8 cellular contexts compared by ENCODE assay signal in the genomic region with DNA sequence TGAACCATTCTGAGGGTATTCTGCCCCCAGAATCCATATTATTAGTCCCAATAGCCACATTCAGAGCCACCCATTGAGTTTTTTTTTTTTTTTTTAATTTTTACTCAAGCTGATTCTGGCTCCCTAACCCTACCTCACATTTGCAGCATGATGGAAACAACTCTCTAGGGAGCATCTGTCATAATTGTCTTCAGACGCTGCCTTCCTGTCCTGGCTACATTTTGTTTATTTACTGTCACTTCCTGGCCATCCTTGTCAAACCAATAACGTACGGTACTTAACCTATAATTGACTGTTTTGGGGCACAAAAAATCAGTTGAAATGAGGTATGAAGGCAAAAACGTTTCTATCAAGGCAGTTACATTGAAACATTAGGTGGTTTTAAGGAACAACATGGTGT. TPM values are rescaled to one million over a fixed set of nuclear protein-coding genes. Genes with fewer than 3 reads are reported as not detected.
DNase-seq lines count a peak whose midpoint lies in the region; ATAC-seq lines count a peak whose summit lies in the region.

No MANE protein-coding gene starts in this region.

- peak overlapping the region; percentile 88 for H3K4me3 Mint-ChIP-seq in activated naive CD8-positive, alpha-beta T cell treated with anti-CD3 and anti-CD28 coated beads, Interleukin-2, amount 10 ng/mL, durations not matched to agents 7 days and 5 days
- H3K4me3 Mint-ChIP-seq in naive thymus-derived CD8-positive, alpha-beta T cell: peak overlapping the region; percentile 74 to 100 (median 98)

- peaks cover 69% of the 10 kb centered on the region for H3K4me1 ChIP-seq in GM23248 (ENCODE audit: insufficient read depth)

- H3F3A ChIP-seq in GM23248 (ENCODE audit: insufficient read depth): peaks cover 75% of the 10 kb centered on the region

- no peak for ATAC-seq in activated naive CD8-positive, alpha-beta T cell treated with anti-CD3 and anti-CD28 coated beads, Interleukin-2, amount 10 ng/mL, durations not matched to agents 7 days and 5 days (ENCODE audit: low read depth)
- ATAC-seq in naive thymus-derived CD8-positive, alpha-beta T cell: no peak

- peak overlapping the region; percentile 47; the same call in 1 of the 2 replicates for H2AFZ ChIP-seq in GM23248

- H3K4me2 ChIP-seq in GM23248 (ENCODE audit: unreplicated experiment): peak overlapping the region; percentile 97

- H3K9me3 Mint-ChIP-seq in activated naive CD8-positive, alpha-beta T cell treated with anti-CD3 and anti-CD28 coated beads, Interleukin-2, amount 10 ng/mL, durations not matched to agents 7 days and 5 days: no peaks in the 10 kb centered on the region
- no peaks in the 10 kb centered on the region for H3K9me3 Mint-ChIP-seq in naive thymus-derived CD8-positive, alpha-beta T cell

- no peaks in the 10 kb centered on the region for H4K20me1 ChIP-seq in GM23248 (ENCODE audit: insufficient read depth)

- H3K36me3 ChIP-seq in GM23248 (ENCODE audit: low read depth): peaks cover 19% of the 10 kb centered on the region; the same call in 1 of the 2 replicates

- no peaks in the 10 kb centered on the region for H3K9me2 ChIP-seq in GM23248 (ENCODE audit: insufficient read depth)

- H3K4me3 ChIP-seq in GM23248: peak overlapping the region; percentile 86

- no peaks in the 10 kb centered on the region for H3K9me3 ChIP-seq in GM23248 (ENCODE audit: low read depth)

- peak; percentile 8 for DNase-seq in DMS153 treated with DMSO at 0.1 percent for 48 hours (lab: John Stamatoyannopoulos, UW; ENCODE audit: unreplicated experiment)
- peak; percentile 40 for DNase-seq in GM23248
- no peak for DNase-seq in activated naive CD8-positive, alpha-beta T cell treated with anti-CD3 and anti-CD28 coated beads, Interleukin-2, amount 10 ng/mL, durations not matched to agents 7 days and 5 days
- DNase-seq in naive thymus-derived CD8-positive, alpha-beta T cell: peak in 2 of 10 donors; percentile 18 to 32
- DNase-seq in UCSD-AML1 (lab: John Stamatoyannopoulos, UW; ENCODE audit: unreplicated experiment): no peak
- DNase-seq in SIG-M5 treated with dmso at 0.1 percent for 504 hours (lab: John Stamatoyannopoulos, UW; ENCODE audit: unreplicated experiment): no peak
- DNase-seq in Ammon's horn (ENCODE audit: low spot score): no peak
- DNase-seq in NCI-H1436 treated with DMSO at 0.1 percent for 48 hours (lab: John Stamatoyannopoulos, UW): no peak

- in situ Hi-C loops in GM23248 (cut with MboI): loop anchor here (10.0 to 25.0 kb wide), 2 partner anchors 88 to 795 kb away; a partner anchor contains a TSS

- H3K79me2 ChIP-seq in GM23248 (ENCODE audit: insufficient read depth): peaks cover 66% of the 10 kb centered on the region

- peaks cover 56% of the 10 kb centered on the region for H3K4me1 Mint-ChIP-seq in activated naive CD8-positive, alpha-beta T cell treated with anti-CD3 and anti-CD28 coated beads, Interleukin-2, amount 10 ng/mL, durations not matched to agents 7 days and 5 days
- H3K4me1 Mint-ChIP-seq in naive thymus-derived CD8-positive, alpha-beta T cell: peaks cover 41 to 90% (median 71%) of the 10 kb centered on the region in 4 donors

- H3K9ac ChIP-seq in GM23248: peak overlapping the region; percentile 82

- POLR2A ChIA-PET in activated naive CD8-positive, alpha-beta T cell treated with anti-CD3 and anti-CD28 coated beads, Interleukin-2, amount 10 ng/mL, durations not matched to agents 7 days and 5 days (lab: Charles Lee): interaction anchor here (1.2 to 1.7 kb wide), 3 partner anchors 25 to 91 kb away, joined by 3 to 4 read pairs (median 4); no protein-coding TSS in a partner anchor
- POLR2A ChIA-PET in naive thymus-derived CD8-positive, alpha-beta T cell (lab: Charles Lee): interaction anchor here (0.6 to 1.9 kb wide), 3 partner anchors 29 to 549 kb away, joined by 3 to 7 read pairs (median 4); a partner anchor contains a TSS

- no peaks in the 10 kb centered on the region for H3K27me3 ChIP-seq in GM23248 (replicated peaks; ENCODE audit: insufficient read depth)

- H3K27ac ChIP-seq in GM23248: peak overlapping the region; percentile 93

- 15 to 32% methylated on average over 4 of the region's 4 CpGs for WGBS in GM23248 (ENCODE audit: low coverage in 1 of 2, low lambda C conversion rate in 2 of 2, missing lambda C conversion rate in 2 of 2), 2 experiments

- peaks cover 2% of the 10 kb centered on the region for H3K36me3 Mint-ChIP-seq in activated naive CD8-positive, alpha-beta T cell treated with anti-CD3 and anti-CD28 coated beads, Interleukin-2, amount 10 ng/mL, durations not matched to agents 7 days and 5 days
- H3K36me3 Mint-ChIP-seq in naive thymus-derived CD8-positive, alpha-beta T cell: peaks cover 0 to 16% (median 0%) of the 10 kb centered on the region in 3 donors

- no peaks in the 10 kb centered on the region for H3K27me3 Mint-ChIP-seq in activated naive CD8-positive, alpha-beta T cell treated with anti-CD3 and anti-CD28 coated beads, Interleukin-2, amount 10 ng/mL, durations not matched to agents 7 days and 5 days
- H3K27me3 Mint-ChIP-seq in naive thymus-derived CD8-positive, alpha-beta T cell: peaks cover 0 to 1% (median 0%) of the 10 kb centered on the region in 5 donors

- peak overlapping the region; percentile 78 for H3K27ac Mint-ChIP-seq in activated naive CD8-positive, alpha-beta T cell treated with anti-CD3 and anti-CD28 coated beads, Interleukin-2, amount 10 ng/mL, durations not matched to agents 7 days and 5 days
- peak overlapping the region; percentile 75 to 99 (median 98) for H3K27ac Mint-ChIP-seq in naive thymus-derived CD8-positive, alpha-beta T cell

RNA-seq across cellular contexts. Expression of a gene that starts 2.1 kb away (rescaled TPM):
- total RNA-seq in GM23248 (2014; rRNA removed; shearing (Covaris generic)): 272 and 303 TPM in 2 replicates
- polyA plus RNA-seq in GM23248 (2016; fragmentation: Nextera tagmentation; extraction: Ambion mirVana): 488 and 507 TPM in 2 replicates
- 10 to 100 TPM; 57.9 to 63.3 TPM for total RNA-seq in activated naive CD8-positive, alpha-beta T cell treated with anti-CD3 and anti-CD28 coated beads, Interleukin-2, amount 10 ng/mL, durations not matched to agents 7 days and 5 days
- total RNA-seq in naive thymus-derived CD8-positive, alpha-beta T cell: 10 to 100 TPM; 61.1 to 64.5 TPM
- 100 to 1,000 TPM in 1 of 3 donors, 10 to 100 TPM in 2; 51.2 to 117 (median 58.6) TPM for polyA plus RNA-seq in naive thymus-derived CD8-positive, alpha-beta T cell

RNA-seq across cellular contexts. Expression of a gene that starts 28.8 kb away (rescaled TPM):
- total RNA-seq in GM23248 (2014; rRNA removed; shearing (Covaris generic)): 45.3 and 54.9 TPM in 2 replicates
- polyA plus RNA-seq in GM23248 (2016; fragmentation: Nextera tagmentation; extraction: Ambion mirVana): 35.1 and 37.4 TPM in 2 replicates
- total RNA-seq in activated naive CD8-positive, alpha-beta T cell treated with anti-CD3 and anti-CD28 coated beads, Interleukin-2, amount 10 ng/mL, durations not matched to agents 7 days and 5 days: 10 to 100 TPM; 59.1 to 70.6 TPM
- total RNA-seq in naive thymus-derived CD8-positive, alpha-beta T cell: 10 to 100 TPM; 79.3 to 80.4 TPM
- 10 to 100 TPM; 64.8 to 71.0 (median 66.7) TPM for polyA plus RNA-seq in naive thymus-derived CD8-positive, alpha-beta T cell

Comparison
In these comparisons a context has a peak if more than half of its experiments do, and no peak if none do; other contexts are left out.
1. DNase-seq: peak in DMS153 treated with DMSO at 0.1 percent for 48 hours (single experiment) and GM23248 (single experiment); none in activated naive CD8-positive, alpha-beta T cell treated with anti-CD3 and anti-CD28 coated beads, Interleukin-2, amount 10 ng/mL, durations not matched to agents 7 days and 5 days (single experiment), UCSD-AML1 (single experiment), SIG-M5 treated with dmso at 0.1 percent for 504 hours (single experiment), Ammon's horn (single experiment) and NCI-H1436 treated with DMSO at 0.1 percent for 48 hours (single experiment).